In the genomic region with DNA sequence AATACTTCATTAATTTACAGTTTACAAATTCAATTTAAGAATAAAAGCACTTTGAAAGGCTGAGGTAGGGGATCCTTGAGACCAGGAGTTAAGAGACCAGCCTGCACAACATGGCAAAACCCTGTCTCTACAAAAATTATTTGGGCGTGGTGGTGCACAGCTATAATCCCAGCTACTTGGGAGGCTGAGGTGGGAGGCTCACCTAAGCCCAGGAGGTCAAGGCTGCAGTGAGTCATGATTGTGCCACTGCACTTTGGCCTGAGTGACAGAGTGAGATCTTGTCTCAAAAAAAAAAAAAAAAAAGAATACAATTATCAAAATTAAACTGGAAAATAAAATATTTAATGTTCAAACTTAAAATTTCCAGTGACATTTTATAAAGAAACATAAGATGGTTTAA, we compare ENCODE assay signal across 32 cellular contexts.
"Had no signal": no experiment of that assay in that cellular context is flagged by ENCODE, and none has a peak within 500 bp of the region (broad histone marks: within the 10 kb centered on the region; RNA-seq: fewer than 3 reads in every experiment).

No MANE protein-coding gene starts in this region.

- H3K9me3 Mint-ChIP-seq: activated CD4-positive, alpha-beta memory T cell treated with anti-CD3 and anti-CD28 coated beads for 36 hours; activated CD4-positive, alpha-beta T cell treated with anti-CD3 and anti-CD28 coated beads, Interleukin-2, amount 10 ng/mL, durations not matched to agents 24 days and 14 days; activated naive CD4-positive, alpha-beta T cell treated with anti-CD3 and anti-CD28 coated beads, Interleukin-2, amount 10 ng/mL, durations not matched to agents 7 days and 5 days; activated naive CD4-positive, alpha-beta T cell treated with anti-CD3 and anti-CD28 coated beads, Interleukin-2, amount 50 U/mL, for 72 hours; activated naive CD8-positive, alpha-beta T cell treated with anti-CD3 and anti-CD28 coated beads, Interleukin-2, amount 10 ng/mL, durations not matched to agents 7 days and 5 days; activated T-helper 1 cell treated with anti-CD3 and anti-CD28 coated beads, Interleukin-12 subunit alpha, Interleukin-12 subunit beta, Interleukin-2, Interleukin-4 antibody, amounts not matched to agents 30 ng/mL and 10 ng/mL and 1 ng/mL, durations not matched to agents 14 hours and 24 hours and 36 hours; activated T-helper 2 cell treated with anti-CD3 and anti-CD28 coated beads, Interferon-gamma antibody, Interleukin-2, Interleukin-4, amounts not matched to agents 10 μg/mL and 5 μg/mL and 100 μg/mL, durations not matched to agents 14 hours and 24 hours and 36 hours; brain; central memory CD8-positive, alpha-beta T cell; dendritic cell treated with granulocyte-macrophage colony-stimulating factor and Interleukin-4, amounts not matched to agents 40 ng/mL and 50 ng/mL, for 4 days; endodermal cell; T-helper 2 cell treated with Interferon-gamma antibody and Interleukin-4, amounts not matched to agents 5 μg/mL and 100 μg/mL, for 36 hours had no signal

- H3K36me3 Mint-ChIP-seq: activated CD8-positive, alpha-beta memory T cell treated with anti-CD3 and anti-CD28 coated beads, Interleukin-2, amount 10 ng/mL, durations not matched to agents 7 days and 5 days; activated naive CD4-positive, alpha-beta T cell treated with anti-CD3 and anti-CD28 coated beads, Interleukin-2, amount 10 ng/mL, durations not matched to agents 7 days and 5 days had no signal

- DNase-seq: activated CD4-positive, alpha-beta memory T cell treated with anti-CD3 and anti-CD28 coated beads for 36 hours; activated CD4-positive, alpha-beta T cell treated with anti-CD3 and anti-CD28 coated beads for 36 hours; activated CD4-positive, alpha-beta T cell treated with anti-CD3 and anti-CD28 coated beads, Interleukin-2, amount 10 ng/mL, durations not matched to agents 24 days and 14 days; activated CD4-positive, CD25-positive, alpha-beta regulatory T cell; activated CD4-positive, CD25-positive, alpha-beta regulatory T cell treated with anti-CD3 and anti-CD28 coated beads, Interleukin-2, amount 50 U/mL, for 72 hours; activated CD8-positive, alpha-beta memory T cell treated with anti-CD3 and anti-CD28 coated beads, Interleukin-2, amount 10 ng/mL, durations not matched to agents 7 days and 5 days; activated CD8-positive, alpha-beta memory T cell treated with anti-CD3 and anti-CD28 coated beads, Interleukin-2, amount 50 U/mL, for 4 hours; activated CD8-positive, alpha-beta T cell treated with anti-CD3 and anti-CD28 coated beads, Interleukin-2, amount 10 ng/mL, durations not matched to agents 7 days and 5 days; activated effector memory CD4-positive, alpha-beta T cell treated with anti-CD3 and anti-CD28 coated beads, Interleukin-2, amount 50 U/mL, for 16 hours; activated naive CD4-positive, alpha-beta T cell; activated naive CD4-positive, alpha-beta T cell treated with anti-CD3 and anti-CD28 coated beads, Interleukin-2, amount 10 ng/mL, durations not matched to agents 7 days and 5 days; activated naive CD8-positive, alpha-beta T cell treated with anti-CD3 and anti-CD28 coated beads, Interleukin-2, amount 10 ng/mL, durations not matched to agents 7 days and 5 days; activated T-cell treated with anti-CD3 and anti-CD28 coated beads, Interleukin-2, amount 50 U/mL, for 1 hour; activated T-cell treated with anti-CD3 and anti-CD28 coated beads, Interleukin-2, amount 50 U/mL, for 48 hours; dorsolateral prefrontal cortex; effector memory CD4-positive, alpha-beta T cell; endodermal cell; foreskin fibroblast; head of caudate nucleus; T-helper 1 cell; T-helper 17 cell; T1000 had no signal

- ATAC-seq: activated CD4-positive, alpha-beta T cell treated with anti-CD3 and anti-CD28 coated beads for 36 hours; activated CD8-positive, alpha-beta memory T cell treated with anti-CD3 and anti-CD28 coated beads, Interleukin-2, amount 10 ng/mL, durations not matched to agents 7 days and 5 days; activated CD8-positive, alpha-beta T cell treated with anti-CD3 and anti-CD28 coated beads, Interleukin-2, amount 10 ng/mL, durations not matched to agents 7 days and 5 days; activated naive CD4-positive, alpha-beta T cell treated with anti-CD3 and anti-CD28 coated beads, Interleukin-2, amount 50 U/mL, for 72 hours; esophagus mucosa; T-helper 17 cell had no signal

- H3K27ac Mint-ChIP-seq: activated CD4-positive, alpha-beta memory T cell treated with anti-CD3 and anti-CD28 coated beads for 36 hours; activated CD4-positive, alpha-beta T cell treated with anti-CD3 and anti-CD28 coated beads for 36 hours; activated CD4-positive, alpha-beta T cell treated with anti-CD3 and anti-CD28 coated beads, Interleukin-2, amount 10 ng/mL, durations not matched to agents 24 days and 14 days; activated CD8-positive, alpha-beta memory T cell treated with anti-CD3 and anti-CD28 coated beads, Interleukin-2, amount 10 ng/mL, durations not matched to agents 7 days and 5 days; activated CD8-positive, alpha-beta T cell treated with anti-CD3 and anti-CD28 coated beads, Interleukin-2, amount 10 ng/mL, durations not matched to agents 7 days and 5 days; activated naive CD4-positive, alpha-beta T cell treated with anti-CD3 and anti-CD28 coated beads, Interleukin-2, amount 10 ng/mL, durations not matched to agents 7 days and 5 days; activated naive CD4-positive, alpha-beta T cell treated with anti-CD3 and anti-CD28 coated beads, Interleukin-2, amount 50 U/mL, for 72 hours; activated naive CD8-positive, alpha-beta T cell treated with anti-CD3 and anti-CD28 coated beads, Interleukin-2, amount 10 ng/mL, durations not matched to agents 7 days and 5 days; activated T-helper 1 cell treated with anti-CD3 and anti-CD28 coated beads, Interleukin-12 subunit alpha, Interleukin-12 subunit beta, Interleukin-2, Interleukin-4 antibody, amounts not matched to agents 30 ng/mL and 10 ng/mL and 1 ng/mL, durations not matched to agents 14 hours and 24 hours and 36 hours; activated T-helper 2 cell treated with anti-CD3 and anti-CD28 coated beads, Interferon-gamma antibody, Interleukin-2, Interleukin-4, amounts not matched to agents 10 μg/mL and 5 μg/mL and 100 μg/mL, durations not matched to agents 14 hours and 24 hours and 36 hours; brain; dendritic cell treated with granulocyte-macrophage colony-stimulating factor and Interleukin-4, amounts not matched to agents 40 ng/mL and 50 ng/mL, for 4 days; endodermal cell; T-helper 17 cell; T-helper 2 cell treated with Interferon-gamma antibody and Interleukin-4, amounts not matched to agents 5 μg/mL and 100 μg/mL, for 36 hours had no signal

- H3K4me1 Mint-ChIP-seq: activated CD4-positive, alpha-beta T cell treated with anti-CD3 and anti-CD28 coated beads for 36 hours; activated CD4-positive, alpha-beta T cell treated with anti-CD3 and anti-CD28 coated beads, Interleukin-2, amount 10 ng/mL, durations not matched to agents 24 days and 14 days; activated CD8-positive, alpha-beta memory T cell treated with anti-CD3 and anti-CD28 coated beads, Interleukin-2, amount 10 ng/mL, durations not matched to agents 7 days and 5 days; activated naive CD4-positive, alpha-beta T cell treated with anti-CD3 and anti-CD28 coated beads, Interleukin-2, amount 10 ng/mL, durations not matched to agents 7 days and 5 days; activated naive CD8-positive, alpha-beta T cell treated with anti-CD3 and anti-CD28 coated beads, Interleukin-2, amount 10 ng/mL, durations not matched to agents 7 days and 5 days; brain; central memory CD8-positive, alpha-beta T cell; endodermal cell had no signal

- H3K27me3 Mint-ChIP-seq: activated CD4-positive, alpha-beta memory T cell treated with anti-CD3 and anti-CD28 coated beads for 36 hours; activated CD4-positive, alpha-beta T cell treated with anti-CD3 and anti-CD28 coated beads for 36 hours; activated CD4-positive, alpha-beta T cell treated with anti-CD3 and anti-CD28 coated beads, Interleukin-2, amount 10 ng/mL, durations not matched to agents 24 days and 14 days; activated CD8-positive, alpha-beta memory T cell treated with anti-CD3 and anti-CD28 coated beads, Interleukin-2, amount 10 ng/mL, durations not matched to agents 7 days and 5 days; activated naive CD4-positive, alpha-beta T cell treated with anti-CD3 and anti-CD28 coated beads, Interleukin-2, amount 10 ng/mL, durations not matched to agents 7 days and 5 days; activated naive CD8-positive, alpha-beta T cell treated with anti-CD3 and anti-CD28 coated beads, Interleukin-2, amount 10 ng/mL, durations not matched to agents 7 days and 5 days; central memory CD8-positive, alpha-beta T cell; dendritic cell treated with granulocyte-macrophage colony-stimulating factor and Interleukin-4, amounts not matched to agents 40 ng/mL and 50 ng/mL, for 4 days; T-helper 17 cell had no signal

- H3K27ac ChIP-seq: ascending aorta, coronary artery, dorsolateral prefrontal cortex had no signal

- H3K4me3 Mint-ChIP-seq: activated CD4-positive, alpha-beta memory T cell treated with anti-CD3 and anti-CD28 coated beads for 36 hours; activated CD4-positive, alpha-beta T cell treated with anti-CD3 and anti-CD28 coated beads for 36 hours; activated CD4-positive, alpha-beta T cell treated with anti-CD3 and anti-CD28 coated beads, Interleukin-2, amount 10 ng/mL, durations not matched to agents 24 days and 14 days; activated CD8-positive, alpha-beta memory T cell treated with anti-CD3 and anti-CD28 coated beads, Interleukin-2, amount 10 ng/mL, durations not matched to agents 7 days and 5 days; activated CD8-positive, alpha-beta T cell treated with anti-CD3 and anti-CD28 coated beads, Interleukin-2, amount 10 ng/mL, durations not matched to agents 7 days and 5 days; activated naive CD4-positive, alpha-beta T cell treated with anti-CD3 and anti-CD28 coated beads, Interleukin-2, amount 10 ng/mL, durations not matched to agents 7 days and 5 days; activated naive CD8-positive, alpha-beta T cell treated with anti-CD3 and anti-CD28 coated beads, Interleukin-2, amount 10 ng/mL, durations not matched to agents 7 days and 5 days; activated T-helper 1 cell treated with anti-CD3 and anti-CD28 coated beads, Interleukin-12 subunit alpha, Interleukin-12 subunit beta, Interleukin-2, Interleukin-4 antibody, amounts not matched to agents 30 ng/mL and 10 ng/mL and 1 ng/mL, durations not matched to agents 14 hours and 24 hours and 36 hours; brain; central memory CD8-positive, alpha-beta T cell; dendritic cell treated with granulocyte-macrophage colony-stimulating factor and Interleukin-4, amounts not matched to agents 40 ng/mL and 50 ng/mL, for 4 days; endodermal cell; T-helper 17 cell; T-helper 2 cell treated with Interferon-gamma antibody and Interleukin-4, amounts not matched to agents 5 μg/mL and 100 μg/mL, for 36 hours had no signal
